8 cellular contexts compared by ENCODE assay signal in genomic region chr17:49968380-49969133, GRCh38. TPM values are rescaled to one million over a fixed set of nuclear protein-coding genes. Genes with fewer than 3 reads are reported as not detected.
DNase-seq lines count a peak whose midpoint lies in the region; ATAC-seq and TF ChIP-seq lines count a peak whose summit lies in the region.

No MANE protein-coding gene starts in this region.

- H3K4me2 ChIP-seq in DOHH2 (ENCODE audit: low read length) (peak overlapping the region; percentile 97), neural progenitor cell (peak overlapping the region; percentile 94)

- DNase-seq in NT2/D1 (ENCODE audit: low read depth, low spot score): peak; percentile 72
- DNase-seq in activated T-cell treated with anti-CD3 and anti-CD28 coated beads for 24 hours (ENCODE audit: low read depth): peak; percentile 66
- DNase-seq in esophagus squamous epithelium (lab: John Stamatoyannopoulos, UW): no peak
- peak; percentile 93 for DNase-seq in neural progenitor cell (ENCODE audit: low spot score)
- no peak for DNase-seq in thoracic aorta (ENCODE audit: low spot score)

- no peaks in the 10 kb centered on the region for H3K36me3 ChIP-seq in DOHH2 (ENCODE audit: control insufficient read depth, low read length)
- no peaks in the 10 kb centered on the region for H3K36me3 ChIP-seq in NT2/D1 (ENCODE audit: insufficient read depth, insufficient read length, low read length)
- H3K36me3 ChIP-seq in esophagus squamous epithelium: no peaks in the 10 kb centered on the region
- H3K36me3 ChIP-seq in neural progenitor cell: no peaks in the 10 kb centered on the region
- no peaks in the 10 kb centered on the region for H3K36me3 ChIP-seq in thoracic aorta

- no peaks in the 10 kb centered on the region for H3K79me2 ChIP-seq in DOHH2 (ENCODE audit: control insufficient read depth, low read length)
- no peaks in the 10 kb centered on the region for H3K79me2 ChIP-seq in neural progenitor cell (ENCODE audit: low read depth)

- H3K4me3 Mint-ChIP-seq in neural progenitor cell: peak overlapping the region; percentile 85

- no peaks in the 10 kb centered on the region for H3K9me2 ChIP-seq in DOHH2 (replicated peaks; ENCODE audit: control insufficient read depth, low read length)

- H3K27ac Mint-ChIP-seq in neural progenitor cell: no peak overlapping the region

- TF ChIP-seq CTCF in DOHH2 (IDR thresholded peaks at IDR 0.05; ENCODE audit: low read depth, low read length, poor library complexity, severe bottlenecking) (no peak), esophagus squamous epithelium (IDR thresholded peaks at IDR 0.05) (peak in 1 of 6 experiments; percentile 3), neural progenitor cell (IDR thresholded peaks at IDR 0.05) (no peak), thoracic aorta (IDR thresholded peaks at IDR 0.05) (no peak)

- peaks cover 38% of the 10 kb centered on the region for H3K4me1 Mint-ChIP-seq in neural progenitor cell

- peaks cover 95% of the 10 kb centered on the region for H3K27me3 Mint-ChIP-seq in neural progenitor cell (ENCODE audit: insufficient read depth, low read depth)

- H3K27ac ChIP-seq in DOHH2 (ENCODE audit: low read depth, low read length): no peak overlapping the region
- no peak overlapping the region for H3K27ac ChIP-seq in esophagus squamous epithelium
- no peak overlapping the region for H3K27ac ChIP-seq in neural progenitor cell
- H3K27ac ChIP-seq in thoracic aorta: no peak overlapping the region

- H2AFZ ChIP-seq in neural progenitor cell (replicated peaks): peak overlapping the region; percentile 71

- H4K20me1 ChIP-seq in DOHH2 (ENCODE audit: control insufficient read depth, insufficient read depth, low read depth, low read length): no peaks in the 10 kb centered on the region
- H4K20me1 ChIP-seq in neural progenitor cell (ENCODE audit: low read depth): peaks cover 65% of the 10 kb centered on the region

- H3K27me3 ChIP-seq in DOHH2 (ENCODE audit: control insufficient read depth, low read length) (peaks cover 56% of the 10 kb centered on the region), NT2/D1 (ENCODE audit: insufficient read depth, insufficient read length) (peaks cover 93% of the 10 kb centered on the region), esophagus squamous epithelium (peaks cover 23 to 100% (median 76%) of the 10 kb centered on the region in 4 donors), neural progenitor cell (peaks cover 100% of the 10 kb centered on the region), thoracic aorta (replicated peaks; ENCODE audit: insufficient read depth) (peaks cover 59% of the 10 kb centered on the region)

- ATAC-seq in HG02885 (IDR thresholded peaks at IDR 0.05; ENCODE audit: poor library complexity, unreplicated experiment) (peak; percentile 44), thoracic aorta (ENCODE audit: insufficient number of reproducible peaks, low FRiP score, low read depth) (no peak), GM18519 (IDR thresholded peaks at IDR 0.05; ENCODE audit: low FRiP score, unreplicated experiment) (no peak)

- H3K9ac ChIP-seq in NT2/D1 (ENCODE audit: insufficient read length, low read depth) (peak overlapping the region; percentile 86), neural progenitor cell (no peak overlapping the region)

- H3K4me3 ChIP-seq in DOHH2 (ENCODE audit: low read length): peak overlapping the region; percentile 92
- H3K4me3 ChIP-seq in NT2/D1 (ENCODE audit: insufficient read length, low read depth): peak overlapping the region; percentile 59
- H3K4me3 ChIP-seq in esophagus squamous epithelium: peak overlapping the region; percentile 31 to 72 (median 50)
- peak overlapping the region; percentile 57 for H3K4me3 ChIP-seq in neural progenitor cell
- peak overlapping the region; percentile 70 for H3K4me3 ChIP-seq in thoracic aorta

- intact Hi-C loops in esophagus squamous epithelium (cut with DNase I): no loop called here

- no peaks in the 10 kb centered on the region for H3K36me3 Mint-ChIP-seq in neural progenitor cell

- peaks cover 11% of the 10 kb centered on the region for H3K9me3 Mint-ChIP-seq in neural progenitor cell

- no peak for TF ChIP-seq POLR2A in esophagus squamous epithelium (IDR thresholded peaks at IDR 0.05)

- H3K9me3 ChIP-seq in DOHH2 (ENCODE audit: control insufficient read depth, insufficient read depth, low read length): no peaks in the 10 kb centered on the region
- H3K9me3 ChIP-seq in NT2/D1 (ENCODE audit: insufficient read depth, low read length): no peaks in the 10 kb centered on the region
- H3K9me3 ChIP-seq in esophagus squamous epithelium: no peaks in the 10 kb centered on the region
- H3K9me3 ChIP-seq in neural progenitor cell (ENCODE audit: low read depth): no peaks in the 10 kb centered on the region
- H3K9me3 ChIP-seq in thoracic aorta: no peaks in the 10 kb centered on the region

- H3F3A ChIP-seq in DOHH2 (ENCODE audit: control insufficient read depth, insufficient read depth) (peaks cover 5% of the 10 kb centered on the region; the same call in 1 of the 2 replicates), neural progenitor cell (ENCODE audit: low read depth) (peaks cover 43% of the 10 kb centered on the region)

- WGBS in esophagus squamous epithelium, 2 donors: 0 to 5% methylated on average over 12 to 23 of the region's 65 CpGs

- H3K4me1 ChIP-seq in DOHH2 (ENCODE audit: control insufficient read depth, low read length) (peaks cover 12% of the 10 kb centered on the region), NT2/D1 (ENCODE audit: insufficient read depth, insufficient read length) (peaks cover 19% of the 10 kb centered on the region), esophagus squamous epithelium (peaks cover 37 to 62% (median 46%) of the 10 kb centered on the region in 3 donors), neural progenitor cell (peaks cover 53% of the 10 kb centered on the region), thoracic aorta (ENCODE audit: control insufficient read depth in 1 of 2, low read depth in 2 of 2) (peaks cover 18 to 46% of the 10 kb centered on the region in 2 donors)

RNA-seq across cellular contexts. Expression of gene DLX4, which starts 0.4 kb away (rescaled TPM):
- total RNA-seq in esophagus squamous epithelium (under 1 TPM in 2 of 4 donors, not detected in 2; 0.13 to 0.67 TPM), neural progenitor cell (ENCODE audit: low replicate concordance) (0.53 TPM in 1 of 2 replicates, not detected in the other), thoracic aorta (not detected)

RNA-seq across cellular contexts. Expression of gene DLX3, which starts 26.5 kb away (rescaled TPM):
- total RNA-seq in esophagus squamous epithelium (1 to 10 TPM in 3 of 4 donors, under 1 TPM in 1; 0.76 to 2.0 (median 1.4) TPM), neural progenitor cell (ENCODE audit: low replicate concordance) (0.04 and 0.87 TPM in 2 replicates), thoracic aorta (under 1 TPM in 1 of 2 donors, not detected in 1; 0.54 TPM)

Comparison
In these comparisons a context has a peak if more than half of its experiments do, and no peak if none do; other contexts are left out.
1. DNase-seq: peak in NT2/D1 (single experiment), activated T-cell treated with anti-CD3 and anti-CD28 coated beads for 24 hours (single experiment) and neural progenitor cell (single experiment); none in esophagus squamous epithelium (single experiment) and thoracic aorta (single experiment).
2. Peak in every context shown above with its lines, with median percentiles within 50 percentile points of each other: H3K4me3 ChIP-seq.